ENCODE assay signal across 8 cellular contexts in genomic region chr17:2054740-2055493, GRCh38. TPM values are rescaled to one million over a fixed set of nuclear protein-coding genes. Genes with fewer than 3 reads are reported as not detected.
DNase-seq lines count a peak whose midpoint lies in the region; ATAC-seq and TF ChIP-seq lines count a peak whose summit lies in the region.

A gene with protein sequence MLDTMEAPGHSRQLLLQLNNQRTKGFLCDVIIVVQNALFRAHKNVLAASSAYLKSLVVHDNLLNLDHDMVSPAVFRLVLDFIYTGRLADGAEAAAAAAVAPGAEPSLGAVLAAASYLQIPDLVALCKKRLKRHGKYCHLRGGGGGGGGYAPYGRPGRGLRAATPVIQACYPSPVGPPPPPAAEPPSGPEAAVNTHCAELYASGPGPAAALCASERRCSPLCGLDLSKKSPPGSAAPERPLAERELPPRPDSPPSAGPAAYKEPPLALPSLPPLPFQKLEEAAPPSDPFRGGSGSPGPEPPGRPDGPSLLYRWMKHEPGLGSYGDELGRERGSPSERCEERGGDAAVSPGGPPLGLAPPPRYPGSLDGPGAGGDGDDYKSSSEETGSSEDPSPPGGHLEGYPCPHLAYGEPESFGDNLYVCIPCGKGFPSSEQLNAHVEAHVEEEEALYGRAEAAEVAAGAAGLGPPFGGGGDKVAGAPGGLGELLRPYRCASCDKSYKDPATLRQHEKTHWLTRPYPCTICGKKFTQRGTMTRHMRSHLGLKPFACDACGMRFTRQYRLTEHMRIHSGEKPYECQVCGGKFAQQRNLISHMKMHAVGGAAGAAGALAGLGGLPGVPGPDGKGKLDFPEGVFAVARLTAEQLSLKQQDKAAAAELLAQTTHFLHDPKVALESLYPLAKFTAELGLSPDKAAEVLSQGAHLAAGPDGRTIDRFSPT (plus strand): TSS chr17:2055103. CDS start chr17:2056691, 1,588 bp downstream.

- peaks cover 7% of the 10 kb centered on the region for H3K36me3 Mint-ChIP-seq in activated CD4-positive, alpha-beta T cell treated with anti-CD3 and anti-CD28 coated beads, Interleukin-2, amount 10 ng/mL, durations not matched to agents 7 days and 5 days (ENCODE audit: low read depth)

- CTCF ChIA-PET in activated CD4-positive, alpha-beta T cell treated with anti-CD3 and anti-CD28 coated beads, Interleukin-2, amount 10 ng/mL, durations not matched to agents 7 days and 5 days (lab: Charles Lee), result interaction anchor here (0.5 to 8.5 kb wide), 65 partner anchors 8 to 361 kb away, joined by 3 to 210 read pairs (median 4); partner anchors contain the start of genes RTN4RL1, SGSM2, SMG6 and SRR

- peak within 1 kb of the TSS; percentile 63 to 88 for H3K27ac ChIP-seq in coronary artery

- TF ChIP-seq CTCF in HFF-Myc (IDR thresholded peaks at IDR 0.05; ENCODE audit: low read depth, low read length, missing control alignments), result peak; percentile 76
- peak; percentile 98 for TF ChIP-seq CTCF in coronary artery (IDR thresholded peaks at IDR 0.05)

- POLR2A ChIA-PET in activated CD4-positive, alpha-beta T cell treated with anti-CD3 and anti-CD28 coated beads, Interleukin-2, amount 10 ng/mL, durations not matched to agents 7 days and 5 days (lab: Charles Lee), result interaction anchor here (0.6 to 1.3 kb wide), 3 partner anchors 33 to 344 kb away, joined by 3 to 4 read pairs (median 4); partner anchors contain the start of genes SMG6 and SRR

- H3K4me1 Mint-ChIP-seq in activated CD4-positive, alpha-beta T cell treated with anti-CD3 and anti-CD28 coated beads, Interleukin-2, amount 10 ng/mL, durations not matched to agents 7 days and 5 days, result peaks cover 24% of the 10 kb centered on the region

- ATAC-seq in left lobe of liver, result peak; percentile 66
- ATAC-seq in GM21825 (IDR thresholded peaks at IDR 0.05; ENCODE audit: unreplicated experiment), result no peak

- peak within 1 kb of the TSS; percentile 82 for H3K27ac Mint-ChIP-seq in activated CD4-positive, alpha-beta T cell treated with anti-CD3 and anti-CD28 coated beads, Interleukin-2, amount 10 ng/mL, durations not matched to agents 7 days and 5 days

- no peaks in the 10 kb centered on the region for H3K9me3 Mint-ChIP-seq in activated CD4-positive, alpha-beta T cell treated with anti-CD3 and anti-CD28 coated beads, Interleukin-2, amount 10 ng/mL, durations not matched to agents 7 days and 5 days

- DNase-seq in Daoy (ENCODE audit: low read depth), result peak; percentile 87
- no peak for DNase-seq in HFF-Myc (ENCODE audit: extremely low read depth, low read depth)
- peak; percentile 70 for DNase-seq in NCI-H226
- DNase-seq in activated CD4-positive, alpha-beta T cell treated with anti-CD3 and anti-CD28 coated beads, Interleukin-2, amount 10 ng/mL, durations not matched to agents 7 days and 5 days, result peak; percentile 78
- DNase-seq in coronary artery (ENCODE audit: low spot score), result no peak
- DNase-seq in left lobe of liver (ENCODE audit: low spot score), result peak; percentile 71
- DNase-seq in stimulated activated CD4-positive, alpha-beta T cell treated with anti-CD3 and anti-CD28 coated beads, Interleukin-2, amount 100 ng/mL, for 48 hours, result peak; percentile 79 to 85

- H3K27me3 Mint-ChIP-seq in activated CD4-positive, alpha-beta T cell treated with anti-CD3 and anti-CD28 coated beads, Interleukin-2, amount 10 ng/mL, durations not matched to agents 7 days and 5 days, result peaks cover 14% of the 10 kb centered on the region

- peak within 1 kb of the TSS; percentile 69 for H3K4me3 Mint-ChIP-seq in activated CD4-positive, alpha-beta T cell treated with anti-CD3 and anti-CD28 coated beads, Interleukin-2, amount 10 ng/mL, durations not matched to agents 7 days and 5 days

- H3K4me3 ChIP-seq in HFF-Myc (replicated peaks; ENCODE audit: low read depth, low read length) (peak within 1 kb of the TSS; percentile 81), coronary artery (peak within 1 kb of the TSS; percentile 69)

RNA-seq across cellular contexts. Expression of the gene that starts here (rescaled TPM):
- total RNA-seq in Daoy (2014; rRNA removed; shearing (Covaris generic)), result 10.4 and 12.2 TPM in 2 replicates
- total RNA-seq in activated CD4-positive, alpha-beta T cell treated with anti-CD3 and anti-CD28 coated beads, Interleukin-2, amount 10 ng/mL, durations not matched to agents 7 days and 5 days, result 10 to 100 TPM; 29.0 to 31.0 TPM
- 9.9 TPM for total RNA-seq in left lobe of liver

Comparison
In these comparisons a context has a peak if more than half of its experiments do, and no peak if none do; other contexts are left out.
1. DNase-seq: peak in Daoy (single experiment), NCI-H226 (single experiment), activated CD4-positive, alpha-beta T cell treated with anti-CD3 and anti-CD28 coated beads, Interleukin-2, amount 10 ng/mL, durations not matched to agents 7 days and 5 days (single experiment), left lobe of liver (single experiment) and stimulated activated CD4-positive, alpha-beta T cell treated with anti-CD3 and anti-CD28 coated beads, Interleukin-2, amount 100 ng/mL, for 48 hours (2 of 2); none in HFF-Myc (single experiment) and coronary artery (single experiment).